ENCODE assay signal across 8 cellular contexts in genomic region chr5:141359790-141360426, GRCh38. TPM values are rescaled to one million over a fixed set of nuclear protein-coding genes. Genes with fewer than 3 reads are reported as not detected.
DNase-seq lines count a peak whose midpoint lies in the region; ATAC-seq and TF ChIP-seq lines count a peak whose summit lies in the region.

Gene PCDHGB2 (plus strand): TSS chr5:141359994. CDS start chr5:141360136, 142 bp downstream.

- peak within 1 kb of the TSS; percentile 68; the same call in 1 of the 2 replicates for H2AFZ ChIP-seq in SK-N-SH (ENCODE audit: low read depth)

- H3K4me3 ChIP-seq in SK-N-SH (ENCODE audit: low read depth in 2 of 2, low read length in 1 of 2) (peak within 1 kb of the TSS; percentile 33 to 42), fibroblast of mammary gland (ENCODE audit: control insufficient read depth, low read depth, low read length) (peak within 1 kb of the TSS; percentile 31), retinal pigment epithelial cell (ENCODE audit: low read length) (peak within 1 kb of the TSS; percentile 22)

- 0 out of 2 replicates have a peak within 1 kb of the TSS, but pooled peaks have one; percentile 33 for H3K4me2 ChIP-seq in SK-N-SH

- no peak for TF ChIP-seq EP300 in SK-N-SH (IDR thresholded peaks at IDR 0.05; ENCODE audit: borderline replicate concordance in 1 of 2, low read depth in 1 of 2, low read length in 1 of 2)

- ATAC-seq in HG03139 (IDR thresholded peaks at IDR 0.05; ENCODE audit: unreplicated experiment) = peak; percentile 67
- no peak for ATAC-seq in HG02763 (IDR thresholded peaks at IDR 0.05; ENCODE audit: unreplicated experiment)
- ATAC-seq in GM21529 (IDR thresholded peaks at IDR 0.05; ENCODE audit: unreplicated experiment) = no peak

- peak within 1 kb of the TSS; percentile 22 to 28; a peak in 2 of 4 replicates for H3K27ac ChIP-seq in SK-N-SH (ENCODE audit: low read depth in 2 of 2, low read length in 1 of 2)

- DNase-seq in DMS53 (lab: John Stamatoyannopoulos, UW) (peak; percentile 63), DMS53 treated with DMSO at 0.1 percent for 48 hours (lab: John Stamatoyannopoulos, UW; ENCODE audit: unreplicated experiment) (no peak), SK-N-SH (peak; percentile 62), fibroblast of mammary gland (ENCODE audit: low read depth) (peak; percentile 63), retinal pigment epithelial cell (ENCODE audit: low read depth) (no peak)

- H3K79me2 ChIP-seq in SK-N-SH (ENCODE audit: insufficient read depth) = no peaks in the 10 kb centered on the region

- CTCF ChIA-PET in SK-N-SH (lab: Yijun Ruan, JAX) = interaction anchor here (0.6 to 1.2 kb wide), 8 partner anchors 35 to 204 kb away, joined by 3 to 14 read pairs (median 3); partner anchors contain the start of gene PCDHB16

- H3K9ac ChIP-seq in SK-N-SH = peak within 1 kb of the TSS; percentile 39; the same call in 1 of the 2 replicates

- TF ChIP-seq RAD21 in SK-N-SH (IDR thresholded peaks at IDR 0.05; ENCODE audit: low read length) = peak; percentile 65

- TF ChIP-seq CTCF in SK-N-SH (IDR thresholded peaks at IDR 0.05) (peak; percentile 54), fibroblast of mammary gland (conservative IDR thresholded peaks at IDR 0.05; ENCODE audit: control insufficient read depth, insufficient read depth, low read depth, low read length) (peak; percentile 52), retinal pigment epithelial cell (conservative IDR thresholded peaks at IDR 0.05; ENCODE audit: low read depth, low read length) (peak; percentile 22)

- H3F3A ChIP-seq in SK-N-SH (replicated peaks; ENCODE audit: insufficient read depth) = no peaks in the 10 kb centered on the region

- no peaks in the 10 kb centered on the region for H3K4me1 ChIP-seq in SK-N-SH (ENCODE audit: control insufficient read depth in 1 of 2, insufficient read depth in 2 of 2, low read depth in 1 of 2, low read length in 1 of 2)

- H3K9me2 ChIP-seq in SK-N-SH = no peaks in the 10 kb centered on the region

- H3K9me3 ChIP-seq in SK-N-SH = no peaks in the 10 kb centered on the region; the same call in 1 of the 2 replicates

- H3K27me3 ChIP-seq in SK-N-SH (ENCODE audit: insufficient read depth) = no peaks in the 10 kb centered on the region

- no peaks in the 10 kb centered on the region for H4K20me1 ChIP-seq in SK-N-SH (ENCODE audit: insufficient read depth)

- POLR2A ChIA-PET in SK-N-SH (lab: Yijun Ruan, JAX) = interaction anchor here (0.7 kb wide), 1 partner anchor 204 kb away, joined by 3 read pairs; no protein-coding TSS in a partner anchor

- peaks cover 0 to 4% of the 10 kb centered on the region in 2 experiments for H3K36me3 ChIP-seq in SK-N-SH (replicated peaks in 1 of 2; ENCODE audit: control insufficient read depth in 1 of 2, insufficient read depth in 2 of 2, low read length in 1 of 2)

- whole genome bisulfite sequencing in SK-N-SH (ENCODE audit: low lambda C conversion rate) = 44% methylated on average over 23 of the region's 24 CpGs

TF ChIP-seq in SK-N-SH, 30 proteins besides CTCF, POLR2A, EP300 and RAD21:
- TF ChIP-seq SMC3 (IDR thresholded peaks at IDR 0.05; ENCODE audit: low read depth, low read length) = peak; percentile 33; the same call in 1 of the 2 replicates
- no peak for TF ChIP-seq POLR2AphosphoS5 (IDR thresholded peaks at IDR 0.05; ENCODE audit: low read depth, low read length)
TF ChIP-seq in SK-N-SH: peak in this region for 1.

RNA-seq across cellular contexts. Expression of gene PCDHGB2, which starts in this region (rescaled TPM):
- polyA plus RNA-seq in SK-N-SH (2012; rRNA removed) = 3.7 and 4.5 TPM in 2 replicates
- polyA plus RNA-seq in SK-N-SH (2012; cell fraction: cytosol; rRNA removed) = 3.7 and 4.8 TPM in 2 replicates
- 5.7 and 8.1 TPM in 2 replicates for polyA plus RNA-seq in SK-N-SH (2012; cell fraction: nucleus; rRNA removed)

Comparison
In these comparisons a context has a peak if more than half of its experiments do, and no peak if none do; other contexts are left out.
1. DNase-seq: peak in DMS53 (single experiment), SK-N-SH (single experiment) and fibroblast of mammary gland (single experiment); none in DMS53 treated with DMSO at 0.1 percent for 48 hours (single experiment) and retinal pigment epithelial cell (single experiment).
2. Peak in every context shown above with its lines, with median percentiles within 50 percentile points of each other: H3K4me3 ChIP-seq and CTCF ChIP-seq.